In the genomic region with DNA sequence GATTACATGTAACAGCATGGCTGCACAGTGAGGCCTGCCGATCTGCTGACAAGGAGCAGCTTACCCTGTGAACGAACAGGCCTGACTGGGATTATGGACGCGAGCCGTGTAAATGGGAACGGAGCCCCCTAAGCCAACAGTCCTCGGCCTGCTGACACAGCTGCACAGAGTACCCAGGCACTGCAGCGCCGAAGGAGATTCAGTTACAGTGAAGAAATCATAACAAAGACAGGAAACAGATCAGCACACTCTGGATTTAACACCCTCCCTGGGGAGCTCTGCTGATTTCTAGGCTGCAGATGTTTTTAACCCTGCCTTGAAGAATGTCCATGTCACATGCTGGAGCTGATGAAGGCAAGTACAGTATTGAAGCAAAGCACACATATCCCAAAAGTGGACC, we compare ENCODE assay signal across 11 cellular contexts. TPM values are rescaled to one million over a fixed set of nuclear protein-coding genes. Genes with fewer than 3 reads are reported as not detected.
DNase-seq lines count a peak whose midpoint lies in the region; ATAC-seq and TF ChIP-seq lines count a peak whose summit lies in the region.
"Had no signal": no experiment of that assay in that cellular context is flagged by ENCODE, and none has a peak within 500 bp of the region (broad histone marks: within the 10 kb centered on the region; RNA-seq: fewer than 3 reads in every experiment).

No MANE protein-coding gene starts in this region.

- H3K36me3 Mint-ChIP-seq in activated naive CD8-positive, alpha-beta T cell treated with anti-CD3 and anti-CD28 coated beads, Interleukin-2, amount 50 U/mL, for 24 hours (ENCODE audit: low read depth) = no peaks in the 10 kb centered on the region

- H3K27me3 Mint-ChIP-seq in activated naive CD8-positive, alpha-beta T cell treated with anti-CD3 and anti-CD28 coated beads, Interleukin-2, amount 50 U/mL, for 24 hours = peaks cover 12% of the 10 kb centered on the region

- H3K4me1 Mint-ChIP-seq in activated naive CD8-positive, alpha-beta T cell treated with anti-CD3 and anti-CD28 coated beads, Interleukin-2, amount 50 U/mL, for 24 hours = no peaks in the 10 kb centered on the region

- CTCF ChIA-PET in SK-N-SH (lab: Yijun Ruan, JAX) = interaction anchor here (1.0 kb wide), 1 partner anchor 10 kb away, joined by 3 read pairs; no protein-coding TSS in a partner anchor

- TF ChIP-seq RAD21 in SK-N-SH (IDR thresholded peaks at IDR 0.05; ENCODE audit: low read length) = no peak

- POLR2A ChIA-PET in SK-N-SH (lab: Yijun Ruan, JAX) = no interaction called here

- H3K36me3 ChIP-seq in SK-N-SH (replicated peaks in 1 of 2; ENCODE audit: control insufficient read depth in 1 of 2, insufficient read depth in 2 of 2, low read length in 1 of 2) = no peaks in the 10 kb centered on the region
- H3K36me3 ChIP-seq in gastrocnemius medialis = no peaks in the 10 kb centered on the region
- H3K36me3 ChIP-seq: spleen had no signal

- H2AFZ ChIP-seq in SK-N-SH (ENCODE audit: low read depth) = no peak overlapping the region

- no peaks in the 10 kb centered on the region for H3F3A ChIP-seq in SK-N-SH (replicated peaks; ENCODE audit: insufficient read depth)

- peaks cover 12 to 18% of the 10 kb centered on the region in 2 experiments; a peak in 3 of 4 replicates for H3K4me1 ChIP-seq in SK-N-SH (ENCODE audit: control insufficient read depth in 1 of 2, insufficient read depth in 2 of 2, low read depth in 1 of 2, low read length in 1 of 2)
- H3K4me1 ChIP-seq in gastrocnemius medialis = peaks cover 9 to 10% of the 10 kb centered on the region in 2 donors

- no peak; a peak in 1 of 4 replicates for TF ChIP-seq EP300 in SK-N-SH (IDR thresholded peaks at IDR 0.05; ENCODE audit: borderline replicate concordance in 1 of 2, low read depth in 1 of 2, low read length in 1 of 2)

- no peaks in the 10 kb centered on the region for H3K9me2 ChIP-seq in SK-N-SH

- H3K27me3 ChIP-seq in SK-N-SH (ENCODE audit: insufficient read depth) (no peaks in the 10 kb centered on the region), gastrocnemius medialis (no peaks in the 10 kb centered on the region)

- WGBS in SK-N-SH (ENCODE audit: low lambda C conversion rate) = 57% methylated on average over 9 of the region's 9 CpGs

- in situ Hi-C loops in gastrocnemius medialis (cut with MboI; ENCODE audit: low sequenced_read_pairs in 4 of 4) = no loop called here

- no peak overlapping the region for H3K27ac Mint-ChIP-seq in activated naive CD8-positive, alpha-beta T cell treated with anti-CD3 and anti-CD28 coated beads, Interleukin-2, amount 50 U/mL, for 24 hours

- H3K4me2 ChIP-seq in SK-N-SH = no peak overlapping the region

- H3K4me3 Mint-ChIP-seq in activated naive CD8-positive, alpha-beta T cell treated with anti-CD3 and anti-CD28 coated beads, Interleukin-2, amount 50 U/mL, for 24 hours = no peak overlapping the region

- no peaks in the 10 kb centered on the region for H4K20me1 ChIP-seq in SK-N-SH (ENCODE audit: insufficient read depth)

- H3K4me3 ChIP-seq in SK-N-SH (ENCODE audit: low read depth in 2 of 2, low read length in 1 of 2) (no peak overlapping the region), gastrocnemius medialis (peak overlapping the region; percentile 5 to 42 (median 16))
- H3K4me3 ChIP-seq: GM12878, spleen had no signal

- TF ChIP-seq CTCF in SK-N-SH (IDR thresholded peaks at IDR 0.05) = no peak
- no peak for TF ChIP-seq CTCF in gastrocnemius medialis (IDR thresholded peaks at IDR 0.05 in 4 of 5, conservative IDR thresholded peaks at IDR 0.05 in 1 of 5)

- DNase-seq in GM04504 (ENCODE audit: low read depth) (peak; percentile 75), SK-N-SH (peak; percentile 65), Right ventricle myocardium superior (peak; percentile 70), gastrocnemius medialis (peak; percentile 36 to 48)
- DNase-seq in activated naive CD8-positive, alpha-beta T cell treated with anti-CD3 and anti-CD28 coated beads, Interleukin-2, amount 50 U/mL, for 24 hours = no peak
- DNase-seq: spleen had no signal

- ATAC-seq in Right ventricle myocardium superior (ENCODE audit: poor library complexity) (peak; percentile 93), gastrocnemius medialis (peak; percentile 76 to 83), GM21717 (IDR thresholded peaks at IDR 0.05; ENCODE audit: unreplicated experiment) (no peak), GM18868 (IDR thresholded peaks at IDR 0.05; ENCODE audit: unreplicated experiment) (no peak), GM21786 (IDR thresholded peaks at IDR 0.05; ENCODE audit: unreplicated experiment) (no peak)
- ATAC-seq in activated naive CD8-positive, alpha-beta T cell treated with anti-CD3 and anti-CD28 coated beads, Interleukin-2, amount 50 U/mL, for 24 hours = no peak
- ATAC-seq: GM12878 had no signal

- no peak for TF ChIP-seq POLR2A in gastrocnemius medialis (IDR thresholded peaks at IDR 0.05)

- H3K9ac ChIP-seq in SK-N-SH = no peak overlapping the region

- peaks cover 15% of the 10 kb centered on the region for H3K9me3 Mint-ChIP-seq in activated naive CD8-positive, alpha-beta T cell treated with anti-CD3 and anti-CD28 coated beads, Interleukin-2, amount 50 U/mL, for 24 hours

- H3K9me3 ChIP-seq in SK-N-SH (no peaks in the 10 kb centered on the region), gastrocnemius medialis (no peaks in the 10 kb centered on the region)

- no peaks in the 10 kb centered on the region for H3K79me2 ChIP-seq in SK-N-SH (ENCODE audit: insufficient read depth)

- peak overlapping the region in 1 of 2 experiments; percentile 41; a peak in 2 of 4 replicates for H3K27ac ChIP-seq in SK-N-SH (ENCODE audit: low read depth in 2 of 2, low read length in 1 of 2)
- peak overlapping the region; percentile 37 to 55 (median 41) for H3K27ac ChIP-seq in gastrocnemius medialis
- H3K27ac ChIP-seq: spleen had no signal

- intact Hi-C loops in Right ventricle myocardium superior (cut with DNase I) = no loop called here
- intact Hi-C loops in gastrocnemius medialis (cut with DNase I; ENCODE audit: low total_unique reads) = loop anchor here (5.0 kb wide), 1 partner anchor 80 kb away; no protein-coding TSS in a partner anchor

TF ChIP-seq in SK-N-SH, 30 proteins besides CTCF, POLR2A, EP300 and RAD21:
- TF ChIP-seq GATA2 (CRISPR knock-in tag; IDR thresholded peaks at IDR 0.05) (peak; percentile 40), POLR2AphosphoS5 (IDR thresholded peaks at IDR 0.05; ENCODE audit: low read depth, low read length) (no peak)

RNA-seq across cellular contexts. Expression of gene COLEC12, which starts 43.4 kb away (rescaled TPM):
- 28.1 and 41.2 TPM in 2 replicates for polyA plus RNA-seq in SK-N-SH (2012; rRNA removed)
- 39.8 and 50.1 TPM in 2 replicates for polyA plus RNA-seq in SK-N-SH (2012; cell fraction: cytosol; rRNA removed)
- 17.8 and 20.5 TPM in 2 replicates for polyA plus RNA-seq in SK-N-SH (2012; cell fraction: nucleus; rRNA removed)
- 9.1 TPM for total RNA-seq in Right ventricle myocardium superior
- 1 to 10 TPM in 3 of 4 donors, under 1 TPM in 1; 0.97 to 6.1 (median 5.1) TPM for total RNA-seq in gastrocnemius medialis
- total RNA-seq: T-helper 2 cell treated with Interferon-gamma antibody and Interleukin-4, amounts not matched to agents 100 ng/mL and 5 ng/mL, for 36 hours had no signal

Comparison
In these comparisons a context has a peak if more than half of its experiments do, and no peak if none do; other contexts are left out.
1. H3K4me3 ChIP-seq: peak in gastrocnemius medialis (4 of 4); none in SK-N-SH (0 of 2).
2. ATAC-seq: peak in Right ventricle myocardium superior (single experiment) and gastrocnemius medialis (2 of 2); none in GM21717 (single experiment), GM18868 (single experiment), activated naive CD8-positive, alpha-beta T cell treated with anti-CD3 and anti-CD28 coated beads, Interleukin-2, amount 50 U/mL, for 24 hours (single experiment) and GM21786 (single experiment).